12 cellular contexts compared by ENCODE assay signal in genomic region chr13:113064534-113065405, GRCh38. TPM values are rescaled to one million over a fixed set of nuclear protein-coding genes. Genes with fewer than 3 reads are reported as not detected.
A peak's percentile ranks its signal among the peaks of the same experiment; 100 is the strongest.
DNase-seq lines count a peak whose midpoint lies in the region; ATAC-seq, FAIRE-seq and TF ChIP-seq lines count a peak whose summit lies in the region.
"Had no signal": no experiment of that assay in that cellular context is flagged by ENCODE, and none has a peak within 500 bp of the region (broad histone marks: within the 10 kb centered on the region; RNA-seq: fewer than 3 reads in every experiment).

No MANE protein-coding gene starts in this region.

- intact Hi-C loops in lower lobe of right lung (cut with DNase I) (no loop called here), body of pancreas (cut with DNase I) (no loop called here)

- TF ChIP-seq CTCF in A549 (IDR thresholded peaks at IDR 0.05) = no peak
- no peak for TF ChIP-seq CTCF in astrocyte (IDR thresholded peaks at IDR 0.05; ENCODE audit: insufficient read depth, low read depth, low read length)
- no peak for TF ChIP-seq CTCF in lower lobe of right lung (IDR thresholded peaks at IDR 0.05)
- no peak for TF ChIP-seq CTCF in body of pancreas (IDR thresholded peaks at IDR 0.05)

- H3K27ac ChIP-seq in A549 (no peak overlapping the region), astrocyte (ENCODE audit: low read depth, low read length) (peak overlapping the region; percentile 11), lower lobe of right lung (no peak overlapping the region), body of pancreas (no peak overlapping the region)
- H3K27ac ChIP-seq: Peyer's patch had no signal

- H3K4me1 ChIP-seq in A549 (no peaks in the 10 kb centered on the region), astrocyte (ENCODE audit: insufficient read depth, low read length) (peaks cover 3% of the 10 kb centered on the region), lower lobe of right lung (no peaks in the 10 kb centered on the region), body of pancreas (no peaks in the 10 kb centered on the region)
- H3K4me1 ChIP-seq: BE2C, Peyer's patch had no signal

- H3K27me3 ChIP-seq in astrocyte (ENCODE audit: insufficient read depth, low read length) = no peaks in the 10 kb centered on the region
- no peaks in the 10 kb centered on the region for H3K27me3 ChIP-seq in lower lobe of right lung (ENCODE audit: low read depth)
- no peaks in the 10 kb centered on the region for H3K27me3 ChIP-seq in body of pancreas
- H3K27me3 ChIP-seq: BE2C, Peyer's patch had no signal

- no peak overlapping the region for H3K4me3 Mint-ChIP-seq in astrocyte (ENCODE audit: unreplicated experiment)
- H3K4me3 Mint-ChIP-seq: naive thymus-derived CD4-positive, alpha-beta T cell had no signal

- TF ChIP-seq RAD21 in A549 (conservative IDR thresholded peaks at IDR 0.05 in 1 of 2, IDR thresholded peaks at IDR 0.05 in 1 of 2) = no peak
- no peak; the same call in 1 of the 2 replicates for TF ChIP-seq RAD21 in Ishikawa (IDR thresholded peaks at IDR 0.05; ENCODE audit: low read depth)

- H4K20me1 ChIP-seq in astrocyte (ENCODE audit: insufficient read depth, low read length) = no peaks in the 10 kb centered on the region

- H3K9me3 ChIP-seq in A549 (no peaks in the 10 kb centered on the region), astrocyte (ENCODE audit: insufficient read depth, low read depth, low read length) (no peaks in the 10 kb centered on the region), lower lobe of right lung (no peaks in the 10 kb centered on the region), body of pancreas (no peaks in the 10 kb centered on the region)
- H3K9me3 ChIP-seq: BE2C, Peyer's patch had no signal

- H3K36me3 Mint-ChIP-seq in astrocyte (ENCODE audit: low read depth, unreplicated experiment) = no peaks in the 10 kb centered on the region

- no peak overlapping the region for H3K4me2 ChIP-seq in A549
- peak overlapping the region; percentile 69 for H3K4me2 ChIP-seq in astrocyte (ENCODE audit: low read length)

- DNase-seq in A549 (ENCODE audit: low read depth in 1 of 2, low spot score in 1 of 2) (peak; percentile 7 to 38), astrocyte (ENCODE audit: low read depth) (peak; percentile 66), lower lobe of right lung (no peak), iPS-NIHi11 (ENCODE audit: low spot score) (no peak), body of pancreas (no peak), GOT3 (lab: John Stamatoyannopoulos, UW) (no peak)
- DNase-seq: BE2C; Karpas-422; naive thymus-derived CD4-positive, alpha-beta T cell; Peyer's patch had no signal

- CTCF ChIA-PET in A549 (lab: Yijun Ruan, JAX) = no interaction called here

- H3K9me3 Mint-ChIP-seq in astrocyte (ENCODE audit: unreplicated experiment) = no peaks in the 10 kb centered on the region
- H3K9me3 Mint-ChIP-seq: naive thymus-derived CD4-positive, alpha-beta T cell had no signal

- TF ChIP-seq EP300 in A549 (IDR thresholded peaks at IDR 0.05) = no peak
- peak; percentile 66; the same call in 1 of the 2 replicates for TF ChIP-seq EP300 in Ishikawa (IDR thresholded peaks at IDR 0.05; ENCODE audit: borderline replicate concordance)

- no peak overlapping the region for H3K27ac Mint-ChIP-seq in astrocyte (ENCODE audit: unreplicated experiment)
- H3K27ac Mint-ChIP-seq: naive thymus-derived CD4-positive, alpha-beta T cell had no signal

- TF ChIP-seq POLR2A in A549 (IDR thresholded peaks at IDR 0.05; ENCODE audit: low read length) (no peak), body of pancreas (IDR thresholded peaks at IDR 0.05) (no peak)

- peaks cover 6% of the 10 kb centered on the region for H3K27me3 Mint-ChIP-seq in astrocyte (ENCODE audit: low read depth, unreplicated experiment)
- H3K27me3 Mint-ChIP-seq: naive thymus-derived CD4-positive, alpha-beta T cell had no signal

- POLR2A ChIA-PET in A549 (lab: Yijun Ruan, JAX) = no interaction called here

- peaks cover 6% of the 10 kb centered on the region for H3K4me1 Mint-ChIP-seq in astrocyte (ENCODE audit: low read depth, unreplicated experiment)

- no peak overlapping the region for H3K4me3 ChIP-seq in A549
- H3K4me3 ChIP-seq in astrocyte (ENCODE audit: insufficient read depth, low read depth, low read length) = peak overlapping the region; percentile 28
- H3K4me3 ChIP-seq in lower lobe of right lung = no peak overlapping the region
- no peak overlapping the region for H3K4me3 ChIP-seq in body of pancreas
- H3K4me3 ChIP-seq: Peyer's patch had no signal

- WGBS in A549 (ENCODE audit: missing lambda C conversion rate) = 60% methylated on average over 31 of the region's 41 CpGs
- WGBS in body of pancreas, 2 donors = 92 to 93% methylated on average over 38 to 41 of the region's 41 CpGs

- H3K9ac ChIP-seq in astrocyte (ENCODE audit: low read length) = peak overlapping the region; percentile 50

- H3K36me3 ChIP-seq in astrocyte (ENCODE audit: insufficient read depth, low read length) (no peaks in the 10 kb centered on the region), lower lobe of right lung (no peaks in the 10 kb centered on the region), body of pancreas (replicated peaks in 1 of 2; ENCODE audit: insufficient read depth in 1 of 2, low read depth in 2 of 2) (peaks cover 0 to 5% of the 10 kb centered on the region in 2 donors)
- H3K36me3 ChIP-seq: BE2C, Peyer's patch had no signal

- no peaks in the 10 kb centered on the region for H3K79me2 ChIP-seq in astrocyte (ENCODE audit: insufficient read depth, low read length)

- H2AFZ ChIP-seq in astrocyte (ENCODE audit: low read depth, low read length) = peak overlapping the region; percentile 52

- peak; percentile 23 to 52; a peak in 3 of 6 replicates for ATAC-seq in A549
- ATAC-seq in lower lobe of right lung = peak; percentile 82 to 90
- no peak for ATAC-seq in HG03159 (IDR thresholded peaks at IDR 0.05; ENCODE audit: unreplicated experiment)
- no peak for ATAC-seq in body of pancreas
- ATAC-seq: naive thymus-derived CD4-positive, alpha-beta T cell had no signal

- no peak for FAIRE-seq in A549 (lab: Jason Lieb, UNC)
- no peak for FAIRE-seq in astrocyte (lab: Jason Lieb, UNC)

TF ChIP-seq in A549, 52 proteins besides CTCF, POLR2A, EP300 and RAD21 (continues in another document):
- TF ChIP-seq HOXB13 (CRISPR knock-in tag; IDR thresholded peaks at IDR 0.05; ENCODE audit: low read depth) = no peak
- TF ChIP-seq GATA3 (IDR thresholded peaks at IDR 0.05; ENCODE audit: borderline replicate concordance) = no peak
- no peak for TF ChIP-seq ELK1 (IDR thresholded peaks at IDR 0.05; ENCODE audit: low read depth, low read length)
- TF ChIP-seq KDM1A (IDR thresholded peaks at IDR 0.05; ENCODE audit: low read depth) = no peak
- TF ChIP-seq HOXA7 (CRISPR knock-in tag; IDR thresholded peaks at IDR 0.05) = no peak
- TF ChIP-seq EHF (CRISPR knock-in tag; IDR thresholded peaks at IDR 0.05) = no peak
- no peak for TF ChIP-seq ZC3H11A (IDR thresholded peaks at IDR 0.05)
- TF ChIP-seq MYC (IDR thresholded peaks at IDR 0.05; ENCODE audit: borderline replicate concordance, low read length) = no peak
- no peak for TF ChIP-seq NFE2L2 (conservative IDR thresholded peaks at IDR 0.05; ENCODE audit: low read length)
- TF ChIP-seq EHMT2 (IDR thresholded peaks at IDR 0.05; ENCODE audit: low read depth) = no peak

TF ChIP-seq in Ishikawa, 13 proteins besides CTCF, POLR2A, EP300 and RAD21 (continues in another document):
- TF ChIP-seq CREB1 (IDR thresholded peaks at IDR 0.05; ENCODE audit: low read depth) (no peak), FOXM1 (IDR thresholded peaks at IDR 0.05; ENCODE audit: borderline replicate concordance, low read depth) (no peak), ZBTB7A (IDR thresholded peaks at IDR 0.05; ENCODE audit: low read depth) (0 out of 2 replicates have a peak, but pooled peaks have one; percentile 24), USF1 (IDR thresholded peaks at IDR 0.05) (peak; percentile 54; the same call in 1 of the 2 replicates), EGR1 (IDR thresholded peaks at IDR 0.05) (no peak), TAF1 (IDR thresholded peaks at IDR 0.05; ENCODE audit: low read depth) (no peak), YY1 (IDR thresholded peaks at IDR 0.05; ENCODE audit: low read depth) (no peak), TCF12 (IDR thresholded peaks at IDR 0.05; ENCODE audit: low read depth) (peak; percentile 81), CEBPB (IDR thresholded peaks at IDR 0.05) (0 out of 2 replicates have a peak, but pooled peaks have one; percentile 36), MAX (IDR thresholded peaks at IDR 0.05) (peak; percentile 88), TEAD4 (IDR thresholded peaks at IDR 0.05) (peak; percentile 56)

RNA-seq across cellular contexts. Expression of gene F7, which starts 40.8 kb away (rescaled TPM):
- polyA plus RNA-seq in A549 (2011; rRNA removed) = 0.65 and 1.7 TPM in 2 replicates
- polyA plus RNA-seq in A549 (2012; cell fraction: cytosol; rRNA removed) = 0.09 and 0.14 TPM in 2 replicates
- polyA plus RNA-seq in A549 (2012; cell fraction: nucleus; rRNA removed) = 0.12 and 0.65 TPM in 2 replicates
- 0.26 to 0.44 TPM (median 0.30 TPM) in 3 replicates for polyA plus RNA-seq in A549 (2017; fragmentation: RNase III; extraction: RNeasy Plus Mini Kit Qiagen cat#74134 plus additional on column Dnase treatment)
- polyA minus RNA-seq in A549 (2011; rRNA and poly(A)+ RNA removed) = 0.63 and 3.0 TPM in 2 replicates
- not detected in 2 replicates for total RNA-seq in astrocyte
- not detected for total RNA-seq in lower lobe of right lung
- not detected for total RNA-seq in body of pancreas
- polyA plus RNA-seq: naive thymus-derived CD4-positive, alpha-beta T cell had no signal

RNA-seq across cellular contexts. Expression of gene F10, which starts 57.8 kb away (rescaled TPM):
- polyA plus RNA-seq in A549 (2011; rRNA removed) (0.32 and 0.42 TPM in 2 replicates), A549 (2017; fragmentation: RNase III; extraction: RNeasy Plus Mini Kit Qiagen cat#74134 plus additional on column Dnase treatment) (not detected in 3 replicates)
- 0.03 and 0.08 TPM in 2 replicates for polyA plus RNA-seq in A549 (2012; cell fraction: cytosol; rRNA removed)
- polyA plus RNA-seq in A549 (2012; cell fraction: nucleus; rRNA removed) = 0.10 TPM in 2 replicates
- polyA minus RNA-seq in A549 (2011; rRNA and poly(A)+ RNA removed) = 0.19 TPM in 1 of 2 replicates, not detected in the other
- total RNA-seq in astrocyte (0.45 TPM in 1 of 2 replicates, not detected in the other), lower lobe of right lung (8.9 TPM), body of pancreas (1 to 10 TPM; 2.3 to 6.7 TPM)
- total RNA-seq: naive thymus-derived CD4-positive, alpha-beta T cell had no signal
- polyA plus RNA-seq: naive thymus-derived CD4-positive, alpha-beta T cell had no signal

Comparison
In these comparisons a context has a peak if more than half of its experiments do, and no peak if none do; other contexts are left out.
1. ATAC-seq: peak in A549 (2 of 2) and lower lobe of right lung (2 of 2); none in HG03159 (single experiment) and body of pancreas (single experiment).
2. DNase-seq: peak in A549 (2 of 2) and astrocyte (single experiment); none in lower lobe of right lung (single experiment), iPS-NIHi11 (single experiment), body of pancreas (0 of 4) and GOT3 (single experiment).